25 cellular contexts compared by ENCODE assay signal in the genomic region with DNA sequence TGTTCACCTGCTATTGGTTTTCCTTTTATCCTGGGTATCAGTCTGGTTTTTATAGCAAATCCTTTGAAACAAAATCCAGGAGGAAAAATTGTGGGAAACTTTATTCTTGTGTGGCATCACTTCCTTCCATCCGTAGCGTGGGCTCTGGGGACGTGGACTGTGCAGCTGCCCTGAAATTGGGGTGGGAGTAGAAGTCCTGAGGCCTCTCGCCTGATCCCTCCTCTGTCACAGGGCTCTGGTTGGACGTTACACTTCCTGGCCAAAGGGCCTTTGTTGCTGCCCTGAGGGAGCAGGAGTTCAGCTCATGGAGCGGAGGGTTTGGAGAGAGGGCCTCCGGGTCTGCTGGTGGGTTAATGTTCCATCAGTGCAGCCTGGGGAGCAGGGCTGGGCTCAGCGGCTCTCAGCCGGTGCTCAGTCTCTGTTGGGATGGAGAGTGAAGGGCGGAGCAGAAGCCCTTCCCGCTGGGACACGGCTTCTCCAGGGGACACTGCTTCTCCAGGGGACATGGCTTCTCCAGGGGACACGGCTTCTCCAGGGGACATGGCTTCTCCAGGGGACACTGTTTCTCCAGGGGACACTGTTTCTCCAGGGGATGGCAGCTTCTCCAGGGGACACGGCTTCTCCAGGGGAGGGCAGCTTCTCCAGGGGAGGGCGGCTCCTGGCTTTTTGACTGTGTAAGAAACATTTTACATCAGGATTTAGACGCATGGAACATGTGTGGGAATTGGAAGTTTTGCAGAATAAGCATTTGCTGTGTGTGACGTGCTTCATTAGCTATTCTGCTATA. TPM values are rescaled to one million over a fixed set of nuclear protein-coding genes. Genes with fewer than 3 reads are reported as not detected.
DNase-seq lines count a peak whose midpoint lies in the region; ATAC-seq, FAIRE-seq and TF ChIP-seq lines count a peak whose summit lies in the region.
"Had no signal": no experiment of that assay in that cellular context is flagged by ENCODE, and none has a peak within 500 bp of the region (broad histone marks: within the 10 kb centered on the region; RNA-seq: fewer than 3 reads in every experiment).

No MANE protein-coding gene starts in this region.

- H3K4me2 ChIP-seq in hepatocyte: peak overlapping the region; percentile 54

- TF ChIP-seq CTCF in hepatocyte (IDR thresholded peaks at IDR 0.05; ENCODE audit: poor library complexity) (no peak), right lobe of liver (IDR thresholded peaks at IDR 0.05) (no peak), colonic mucosa (IDR thresholded peaks at IDR 0.05) (no peak)

- H3K9ac ChIP-seq in colonic mucosa (ENCODE audit: low read depth in 2 of 2, low read length in 2 of 2): no peak overlapping the region

- no peaks in the 10 kb centered on the region for H3K9me2 ChIP-seq in hepatocyte (replicated peaks; ENCODE audit: insufficient read depth)

- 79% methylated on average over 17 of the region's 17 CpGs for WGBS in hepatocyte (ENCODE audit: low lambda C conversion rate, missing lambda C conversion rate)
- 53% methylated on average over 10 of the region's 17 CpGs for WGBS in right lobe of liver (ENCODE audit: insufficient coverage, low coverage, low lambda C conversion rate, missing lambda C conversion rate)
- WGBS in small intestine, 3 donors: 38 to 68% (median 46%) methylated on average over 17 of the region's 17 CpGs

- no peaks in the 10 kb centered on the region for H3K36me3 ChIP-seq in hepatocyte (replicated peaks; ENCODE audit: insufficient read depth, low read depth)
- peaks cover 0 to 30% (median 6%) of the 10 kb centered on the region in 4 donors for H3K36me3 ChIP-seq in right lobe of liver
- H3K36me3 ChIP-seq in small intestine (ENCODE audit: control insufficient read depth in 2 of 2, insufficient read depth in 2 of 2, low read length in 2 of 2): peaks cover 12 to 14% of the 10 kb centered on the region in 2 donors
- peaks cover 7% of the 10 kb centered on the region for H3K36me3 ChIP-seq in colonic mucosa

- no peak overlapping the region for H2AFZ ChIP-seq in hepatocyte

- H4K20me1 ChIP-seq in hepatocyte (ENCODE audit: insufficient read depth, poor library complexity, severe bottlenecking): no peaks in the 10 kb centered on the region

- no peak for FAIRE-seq in small intestine (lab: Jason Lieb, UNC)
- FAIRE-seq: GM12892, H1 had no signal

- H3K9me3 ChIP-seq in hepatocyte (ENCODE audit: low read depth): no peaks in the 10 kb centered on the region
- no peaks in the 10 kb centered on the region for H3K9me3 ChIP-seq in right lobe of liver
- H3K9me3 ChIP-seq in small intestine (ENCODE audit: control insufficient read depth, low read depth): no peaks in the 10 kb centered on the region
- no peaks in the 10 kb centered on the region for H3K9me3 ChIP-seq in colonic mucosa
- H3K9me3 ChIP-seq: Caco-2, SJSA1 had no signal

- ATAC-seq in right lobe of liver: peak; percentile 20 to 56 (median 40)
- ATAC-seq: CD8-positive, alpha-beta T cell; PC-3; Right ventricle myocardium inferior had no signal

- DNase-seq in HuH-7 (ENCODE audit: low spot score): peak; percentile 76
- DNase-seq in hepatocyte (ENCODE audit: low spot score): peak; percentile 41
- DNase-seq in right lobe of liver: no peak
- peak; percentile 66 for DNase-seq in small intestine
- no peak for DNase-seq in cortex of kidney (lab: John Stamatoyannopoulos, UW)
- no peak for DNase-seq in CD1c-positive myeloid dendritic cell (ENCODE audit: extremely low spot score)
- DNase-seq in colonic mucosa: no peak
- DNase-seq: C1 segment of cervical spinal cord; CD8-positive, alpha-beta T cell; DMS79 treated with DMSO at 0.1 percent for 48 hours; HCEC 1CT; KBM-7; MV-4-11; NCI-H1105; NCI-H146; NCI-H1930; NCI-H446; NCI-H82; NK-92 treated with Interleukin-12 subunit alpha and Interleukin-12 subunit beta, amount 100 ng/mL, for 24 hours; PC-3 had no signal

- H3K4me1 ChIP-seq in hepatocyte (ENCODE audit: insufficient read depth) (peaks cover 7% of the 10 kb centered on the region), right lobe of liver (peaks cover 0 to 22% (median 7%) of the 10 kb centered on the region in 4 donors), small intestine (ENCODE audit: control insufficient read depth in 2 of 2, insufficient read depth in 1 of 2, low read depth in 1 of 2, low read length in 1 of 2) (peaks cover 0 to 4% of the 10 kb centered on the region in 2 donors), colonic mucosa (no peaks in the 10 kb centered on the region)
- H3K4me1 ChIP-seq: Caco-2, SJSA1 had no signal

- H3K27ac ChIP-seq in hepatocyte: no peak overlapping the region
- H3K27ac ChIP-seq in right lobe of liver: no peak overlapping the region
- H3K27ac ChIP-seq in small intestine (ENCODE audit: low read depth in 1 of 2, low read length in 1 of 2): no peak overlapping the region
- no peak overlapping the region for H3K27ac ChIP-seq in colonic mucosa
- H3K27ac ChIP-seq: SJSA1 had no signal

- intact Hi-C loops in right lobe of liver (cut with DNase I): no loop called here
- intact Hi-C loops in colonic mucosa (cut with DNase I): no loop called here

- H3K4me3 ChIP-seq in hepatocyte (no peak overlapping the region), right lobe of liver (no peak overlapping the region), small intestine (ENCODE audit: low read depth in 1 of 2, low read length in 2 of 2) (no peak overlapping the region), colonic mucosa (no peak overlapping the region)
- H3K4me3 ChIP-seq: SJSA1 had no signal

- no peak for TF ChIP-seq POLR2A in right lobe of liver (IDR thresholded peaks at IDR 0.05)

- no peaks in the 10 kb centered on the region for H3K79me2 ChIP-seq in hepatocyte

- no peaks in the 10 kb centered on the region for H3K27me3 ChIP-seq in hepatocyte
- no peaks in the 10 kb centered on the region for H3K27me3 ChIP-seq in right lobe of liver
- H3K27me3 ChIP-seq in small intestine (ENCODE audit: control insufficient read depth in 2 of 2, insufficient read depth in 2 of 2, low read length in 2 of 2): no peaks in the 10 kb centered on the region
- H3K27me3 ChIP-seq in colonic mucosa: no peaks in the 10 kb centered on the region
- H3K27me3 ChIP-seq: SJSA1 had no signal

RNA-seq across cellular contexts. Expression of a gene that starts 15.2 kb away (rescaled TPM):
- 4,787 and 7,288 TPM in 2 replicates for total RNA-seq in hepatocyte
- polyA plus RNA-seq in hepatocyte: 1,312 and 1,458 TPM in 2 replicates
- total RNA-seq in right lobe of liver: 1,000 to 10,000 TPM in 2 of 6 experiments, 100 to 1,000 TPM in 4; 684 to 2,810 (median 731) TPM
- 1,000 to 10,000 TPM; 3,166 to 8,355 (median 7,366) TPM for polyA plus RNA-seq in small intestine
- 1,000 to 10,000 TPM; 1,855 to 2,011 TPM for total RNA-seq in colonic mucosa

RNA-seq across cellular contexts. Expression of a gene that starts 30.3 kb away (rescaled TPM):
- 6.6 and 8.7 TPM in 2 replicates for total RNA-seq in hepatocyte
- polyA plus RNA-seq in hepatocyte: 24.8 and 32.2 TPM in 2 replicates
- 1 to 10 TPM in 2 of 6 experiments, under 1 TPM in 4; 0.33 to 3.7 (median 0.77) TPM for total RNA-seq in right lobe of liver
- polyA plus RNA-seq in small intestine: 10 to 100 TPM in 1 of 3 donors, 1 to 10 TPM in 1, under 1 TPM in 1; 0.22 to 20.3 (median 1.9) TPM
- 1 to 10 TPM in 1 of 2 donors, under 1 TPM in 1; 0.19 to 1.6 TPM for total RNA-seq in colonic mucosa
- total RNA-seq: Right ventricle myocardium inferior had no signal

RNA-seq across cellular contexts. Expression of a gene that starts 37.0 kb away (rescaled TPM):
- total RNA-seq in hepatocyte (149 and 222 TPM in 2 replicates), right lobe of liver (10 to 100 TPM; 44.0 to 70.5 (median 57.0) TPM), colonic mucosa (100 to 1,000 TPM in 1 of 2 donors, 10 to 100 TPM in 1; 85.6 to 105 TPM)
- polyA plus RNA-seq in hepatocyte (108 and 130 TPM in 2 replicates), small intestine (100 to 1,000 TPM in 2 of 3 donors, 10 to 100 TPM in 1; 89.1 to 245 (median 222) TPM)

RNA-seq across cellular contexts. Expression of a gene that starts 54.9 kb away (rescaled TPM):
- total RNA-seq in hepatocyte (48.7 and 50.6 TPM in 2 replicates), right lobe of liver (10 to 100 TPM; 26.2 to 65.8 (median 41.6) TPM), colonic mucosa (100 to 1,000 TPM in 1 of 2 donors, 10 to 100 TPM in 1; 69.4 to 129 TPM)
- polyA plus RNA-seq in hepatocyte (130 and 135 TPM in 2 replicates), small intestine (10 to 100 TPM; 48.4 to 72.1 (median 59.0) TPM)

Comparison
In these comparisons a context has a peak if more than half of its experiments do, and no peak if none do; other contexts are left out.
1. DNase-seq: peak in HuH-7 (single experiment), hepatocyte (single experiment) and small intestine (single experiment); none in right lobe of liver (0 of 3), cortex of kidney (single experiment), CD1c-positive myeloid dendritic cell (single experiment) and colonic mucosa (single experiment).